ENCODE assay signal across 8 cellular contexts in genomic region chr2:197704434-197705142, GRCh38. TPM values are rescaled to one million over a fixed set of nuclear protein-coding genes. Genes with fewer than 3 reads are reported as not detected.
DNase-seq lines count a peak whose midpoint lies in the region; ATAC-seq and TF ChIP-seq lines count a peak whose summit lies in the region.

No MANE protein-coding gene starts in this region.

- POLR2A ChIA-PET in CD4-positive, alpha-beta memory T cell (lab: Charles Lee; ENCODE audit: partially characterized antibody) = interaction anchor here (1.2 to 3.0 kb wide), 7 partner anchors 11 to 270 kb away, joined by 4 to 30 read pairs (median 16); partner anchors contain the start of genes COQ10B, HSPD1, HSPE1 and MOB4

- TF ChIP-seq CTCF in brain microvascular endothelial cell (IDR thresholded peaks at IDR 0.05; ENCODE audit: low read depth, low read length, missing control alignments) (no peak), liver (IDR thresholded peaks at IDR 0.05; ENCODE audit: low read depth, low read length, missing input control) (no peak), tibial nerve (IDR thresholded peaks at IDR 0.05) (no peak)

- TF ChIP-seq POLR2A in tibial nerve (IDR thresholded peaks at IDR 0.05) = no peak

- H3K9ac ChIP-seq in liver (ENCODE audit: low read depth in 1 of 2, low read length in 2 of 2) = peak overlapping the region; percentile 77 to 94

- H3K36me3 ChIP-seq in CD4-positive, alpha-beta memory T cell (ENCODE audit: insufficient read depth, low read length) = no peaks in the 10 kb centered on the region
- no peaks in the 10 kb centered on the region for H3K36me3 ChIP-seq in brain microvascular endothelial cell (replicated peaks)
- no peaks in the 10 kb centered on the region for H3K36me3 ChIP-seq in liver (ENCODE audit: control insufficient read depth in 4 of 4, insufficient read depth in 3 of 4, low read depth in 1 of 4, low read length in 3 of 4)
- H3K36me3 ChIP-seq in tibial nerve = no peaks in the 10 kb centered on the region

- peaks cover 44% of the 10 kb centered on the region for H3K4me1 ChIP-seq in CD4-positive, alpha-beta memory T cell (ENCODE audit: insufficient read depth, low read length)
- peaks cover 2 to 34% (median 29%) of the 10 kb centered on the region in 4 donors for H3K4me1 ChIP-seq in liver (ENCODE audit: control insufficient read depth in 4 of 4, insufficient read depth in 4 of 4, low read length in 3 of 4)
- peaks cover 0 to 40% (median 17%) of the 10 kb centered on the region in 4 donors for H3K4me1 ChIP-seq in tibial nerve

- H3K36me3 Mint-ChIP-seq in CD4-positive, alpha-beta memory T cell = peaks cover 5% of the 10 kb centered on the region in 2 donors

- no peak for TF ChIP-seq EP300 in tibial nerve (IDR thresholded peaks at IDR 0.05)

- no peaks in the 10 kb centered on the region for H3K9me3 Mint-ChIP-seq in CD4-positive, alpha-beta memory T cell

- intact Hi-C loops in CD4-positive, alpha-beta memory T cell (cut with micrococcal nuclease) = loop anchor here (1.0 to 2.0 kb wide), 5 partner anchors 188 to 1065 kb away; partner anchors contain the start of genes CCDC150, COQ10B, HSPE1 and MOB4

- no peaks in the 10 kb centered on the region for H3K9me3 ChIP-seq in CD4-positive, alpha-beta memory T cell (ENCODE audit: control insufficient read depth in 1 of 2, low read length in 2 of 2)
- H3K9me3 ChIP-seq in liver (ENCODE audit: control insufficient read depth in 4 of 4, low read length in 3 of 4) (no peaks in the 10 kb centered on the region), tibial nerve (no peaks in the 10 kb centered on the region)

- WGBS in liver = under 1% methylated on average over 6 of the region's 6 CpGs
- 0% methylated on average over 6 of the region's 6 CpGs for WGBS in tibial nerve, 2 donors

- in situ Hi-C loops in brain microvascular endothelial cell (cut with HindIII; ENCODE audit: low pct_ligation_motif_present, low sequenced_read_pairs) = no loop called here

- no peak for DNase-seq in CD4-positive, alpha-beta memory T cell
- DNase-seq in brain microvascular endothelial cell (no peak), tibial nerve (ENCODE audit: low spot score in 2 of 2) (no peak), iPS-NIHi7 (ENCODE audit: extremely low spot score) (no peak), COLO829 (ENCODE audit: low spot score) (no peak)

- H3K27ac Mint-ChIP-seq in CD4-positive, alpha-beta memory T cell = peak overlapping the region; percentile 84 to 98 (median 94)

- CTCF ChIA-PET in CD4-positive, alpha-beta memory T cell (lab: Charles Lee; ENCODE audit: partially characterized antibody) = interaction anchor here (1.2 kb wide), 1 partner anchor 64 kb away, joined by 4 read pairs; no protein-coding TSS in a partner anchor

- peak overlapping the region; percentile 81 to 93 (median 87) for H3K4me3 Mint-ChIP-seq in CD4-positive, alpha-beta memory T cell

- peaks cover 20 to 46% (median 36%) of the 10 kb centered on the region in 4 donors for H3K4me1 Mint-ChIP-seq in CD4-positive, alpha-beta memory T cell

- H3K27me3 ChIP-seq in CD4-positive, alpha-beta memory T cell (ENCODE audit: insufficient read depth, low read length) = no peaks in the 10 kb centered on the region
- no peaks in the 10 kb centered on the region for H3K27me3 ChIP-seq in brain microvascular endothelial cell (replicated peaks)
- H3K27me3 ChIP-seq in liver (ENCODE audit: control insufficient read depth in 4 of 4, insufficient read depth in 4 of 4, low read length in 3 of 4) = no peaks in the 10 kb centered on the region
- no peaks in the 10 kb centered on the region for H3K27me3 ChIP-seq in tibial nerve

- H3K27me3 Mint-ChIP-seq in CD4-positive, alpha-beta memory T cell = peaks cover 3 to 5% of the 10 kb centered on the region in 2 donors

- peak overlapping the region; percentile 89 to 93 for H3K4me3 ChIP-seq in CD4-positive, alpha-beta memory T cell (ENCODE audit: low read length in 2 of 2)
- H3K4me3 ChIP-seq in brain microvascular endothelial cell (ENCODE audit: low read depth, low read length) = peak overlapping the region; percentile 63
- H3K4me3 ChIP-seq in liver (ENCODE audit: low read depth in 1 of 3, low read length in 3 of 3) = peak overlapping the region; percentile 86 to 90 (median 86)
- peak overlapping the region; percentile 40 to 87 (median 60) for H3K4me3 ChIP-seq in tibial nerve

- ATAC-seq in GM21390 (IDR thresholded peaks at IDR 0.05; ENCODE audit: unreplicated experiment) (peak; percentile 37), HG03575 (IDR thresholded peaks at IDR 0.05; ENCODE audit: extremely low read depth, insufficient number of reproducible peaks, low FRiP score, unreplicated experiment) (peak; percentile 24)

- no peak for TF ChIP-seq RAD21 in liver (IDR thresholded peaks at IDR 0.05)

- peak overlapping the region; percentile 77 for H3K27ac ChIP-seq in CD4-positive, alpha-beta memory T cell (ENCODE audit: low read depth, low read length)
- peak overlapping the region; percentile 8 for H3K27ac ChIP-seq in brain microvascular endothelial cell
- H3K27ac ChIP-seq in liver (ENCODE audit: low read depth in 1 of 2, low read length in 2 of 2) = peak overlapping the region; percentile 80 to 91
- H3K27ac ChIP-seq in tibial nerve = peak overlapping the region; percentile 66 to 90 (median 84)

TF ChIP-seq in liver, 16 proteins besides CTCF, POLR2A, EP300 and RAD21 (continues in another document):
- TF ChIP-seq FOXA2 (IDR thresholded peaks at IDR 0.05) (no peak), EGR1 (IDR thresholded peaks at IDR 0.05; ENCODE audit: low read depth in 2 of 2) (no peak), MAX (IDR thresholded peaks at IDR 0.05) (peak; percentile 29), RXRA (IDR thresholded peaks at IDR 0.05) (no peak), JUND (IDR thresholded peaks at IDR 0.05) (no peak), FOXA1 (IDR thresholded peaks at IDR 0.05) (no peak), NR2F2 (IDR thresholded peaks at IDR 0.05) (no peak), HNF4A (conservative IDR thresholded peaks at IDR 0.05) (no peak), SP1 (IDR thresholded peaks at IDR 0.05) (peak; percentile 23), GABPA (IDR thresholded peaks at IDR 0.05 in 1 of 2, conservative IDR thresholded peaks at IDR 0.05 in 1 of 2) (no peak), HNF4G (IDR thresholded peaks at IDR 0.05) (no peak), ZBTB33 (IDR thresholded peaks at IDR 0.05) (no peak), TAF1 (conservative IDR thresholded peaks at IDR 0.05) (no peak), YY1 (IDR thresholded peaks at IDR 0.05) (no peak)
- TF ChIP-seq, protein P1, sequence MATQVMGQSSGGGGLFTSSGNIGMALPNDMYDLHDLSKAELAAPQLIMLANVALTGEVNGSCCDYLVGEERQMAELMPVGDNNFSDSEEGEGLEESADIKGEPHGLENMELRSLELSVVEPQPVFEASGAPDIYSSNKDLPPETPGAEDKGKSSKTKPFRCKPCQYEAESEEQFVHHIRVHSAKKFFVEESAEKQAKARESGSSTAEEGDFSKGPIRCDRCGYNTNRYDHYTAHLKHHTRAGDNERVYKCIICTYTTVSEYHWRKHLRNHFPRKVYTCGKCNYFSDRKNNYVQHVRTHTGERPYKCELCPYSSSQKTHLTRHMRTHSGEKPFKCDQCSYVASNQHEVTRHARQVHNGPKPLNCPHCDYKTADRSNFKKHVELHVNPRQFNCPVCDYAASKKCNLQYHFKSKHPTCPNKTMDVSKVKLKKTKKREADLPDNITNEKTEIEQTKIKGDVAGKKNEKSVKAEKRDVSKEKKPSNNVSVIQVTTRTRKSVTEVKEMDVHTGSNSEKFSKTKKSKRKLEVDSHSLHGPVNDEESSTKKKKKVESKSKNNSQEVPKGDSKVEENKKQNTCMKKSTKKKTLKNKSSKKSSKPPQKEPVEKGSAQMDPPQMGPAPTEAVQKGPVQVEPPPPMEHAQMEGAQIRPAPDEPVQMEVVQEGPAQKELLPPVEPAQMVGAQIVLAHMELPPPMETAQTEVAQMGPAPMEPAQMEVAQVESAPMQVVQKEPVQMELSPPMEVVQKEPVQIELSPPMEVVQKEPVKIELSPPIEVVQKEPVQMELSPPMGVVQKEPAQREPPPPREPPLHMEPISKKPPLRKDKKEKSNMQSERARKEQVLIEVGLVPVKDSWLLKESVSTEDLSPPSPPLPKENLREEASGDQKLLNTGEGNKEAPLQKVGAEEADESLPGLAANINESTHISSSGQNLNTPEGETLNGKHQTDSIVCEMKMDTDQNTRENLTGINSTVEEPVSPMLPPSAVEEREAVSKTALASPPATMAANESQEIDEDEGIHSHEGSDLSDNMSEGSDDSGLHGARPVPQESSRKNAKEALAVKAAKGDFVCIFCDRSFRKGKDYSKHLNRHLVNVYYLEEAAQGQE (IDR thresholded peaks at IDR 0.05) = no peak

RNA-seq across cellular contexts. Expression of gene MARS2, which starts 0.6 kb away (rescaled TPM):
- total RNA-seq in CD4-positive, alpha-beta memory T cell = 10 to 100 TPM; 12.1 to 12.3 TPM
- 10 to 100 TPM in 1 of 2 donors, 1 to 10 TPM in 1; 8.6 to 10.1 TPM for polyA plus RNA-seq in CD4-positive, alpha-beta memory T cell
- total RNA-seq in liver = 10 to 100 TPM in 1 of 2 donors, 1 to 10 TPM in 1; 6.8 to 12.3 TPM
- polyA plus RNA-seq in liver = 10 to 100 TPM in 1 of 2 donors, 1 to 10 TPM in 1; 3.7 to 10.5 TPM
- 1 to 10 TPM; 5.7 to 8.0 (median 6.9) TPM for total RNA-seq in tibial nerve

RNA-seq across cellular contexts. Expression of gene RFTN2, which starts 29.2 kb away (rescaled TPM):
- total RNA-seq in CD4-positive, alpha-beta memory T cell = not detected
- under 1 TPM in 1 of 2 donors, not detected in 1; 0.37 TPM for polyA plus RNA-seq in CD4-positive, alpha-beta memory T cell
- total RNA-seq in liver (1 to 10 TPM; 1.1 to 4.2 TPM), tibial nerve (10 to 100 TPM; 13.5 to 45.8 (median 38.6) TPM)
- 1 to 10 TPM in 1 of 2 donors, under 1 TPM in 1; 0.40 to 1.3 TPM for polyA plus RNA-seq in liver

Comparison
In these comparisons a context has a peak if more than half of its experiments do, and no peak if none do; other contexts are left out.
1. H3K27ac ChIP-seq: peak in every context shown above with its lines; median percentile 86 in liver; 84 in tibial nerve; 77 in CD4-positive, alpha-beta memory T cell; 8 in brain microvascular endothelial cell.